8 cellular contexts compared by ENCODE assay signal in the genomic region with DNA sequence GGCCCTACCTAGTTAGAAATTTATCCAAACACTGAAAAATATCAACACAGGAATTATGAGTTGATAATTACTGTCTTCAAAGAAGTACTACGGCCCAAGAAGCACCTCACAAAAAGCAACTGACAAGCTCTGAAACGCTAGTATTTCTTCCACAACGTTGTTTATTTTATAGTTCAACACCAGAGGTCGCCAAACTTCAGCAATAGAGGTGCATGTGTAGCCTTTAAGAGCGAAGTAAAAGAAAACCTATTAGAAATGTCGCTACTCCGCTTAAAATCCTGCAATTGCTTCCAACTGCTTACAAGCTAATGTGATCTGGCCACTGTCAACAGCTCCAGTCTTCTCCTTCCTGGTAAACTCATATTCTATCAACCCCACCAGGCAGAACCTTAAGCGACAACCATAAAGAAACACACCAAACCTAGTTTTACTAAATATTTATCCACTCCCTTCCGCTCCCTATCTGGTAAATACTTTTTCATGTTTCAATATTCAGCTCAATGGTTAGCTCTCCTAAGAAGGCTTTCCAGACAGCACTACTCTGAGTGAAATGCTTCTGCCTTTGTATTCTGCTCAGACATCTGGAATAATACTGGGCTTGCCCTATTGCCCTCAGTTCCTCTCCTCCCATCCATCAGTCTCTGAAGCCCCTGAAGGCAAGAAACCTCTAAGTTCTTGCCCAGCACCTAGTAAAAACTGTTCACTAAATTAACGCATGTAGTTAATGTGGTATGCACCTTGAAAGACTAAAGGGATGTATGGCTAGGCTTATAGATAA.
A peak's percentile ranks its signal among the peaks of the same experiment; 100 is the strongest.
DNase-seq lines count a peak whose midpoint lies in the region; FAIRE-seq and TF ChIP-seq lines count a peak whose summit lies in the region.

No MANE protein-coding gene starts in this region.

- FAIRE-seq in islet of Langerhans (lab: Jason Lieb, UNC), result peak; percentile 92

- peak; percentile 52 for DNase-seq in AG09319 (ENCODE audit: extremely low read depth, low read depth)
- DNase-seq in GM13976 (ENCODE audit: low spot score), result peak; percentile 5
- peak; percentile 54 for DNase-seq in LNCaP clone FGC (ENCODE audit: low read depth)
- peak; percentile 30 to 34 for DNase-seq in SHP77 (lab: John Stamatoyannopoulos, UW)
- DNase-seq in T47D (ENCODE audit: low read depth in 1 of 2, low spot score in 1 of 2), result peak; percentile 15 to 81
- peak; percentile 8 for DNase-seq in stimulated activated CD4-positive, alpha-beta T cell treated with anti-CD3 and anti-CD28 coated beads, Interleukin-4, amount 100 ng/mL, for 1 hour
- no peak for DNase-seq in DMS153 treated with DMSO at 0.1 percent for 48 hours (lab: John Stamatoyannopoulos, UW; ENCODE audit: unreplicated experiment)

- no peak overlapping the region for H3K4me3 ChIP-seq in LNCaP clone FGC (ENCODE audit: low read depth, low read length)

- TF ChIP-seq CTCF in AG09319 (IDR thresholded peaks at IDR 0.05; ENCODE audit: low read depth, low read length), result peak; percentile 61
- TF ChIP-seq CTCF in GM13976 (IDR thresholded peaks at IDR 0.05; ENCODE audit: borderline replicate concordance, control extremely low read depth, extremely low read depth, insufficient read depth, missing control alignments), result peak; percentile 27
- peak; percentile 60 for TF ChIP-seq CTCF in LNCaP clone FGC (IDR thresholded peaks at IDR 0.05; ENCODE audit: control insufficient read depth, extremely low read depth, insufficient read depth)

- in situ Hi-C loops in GM13976 (cut with MboI; ENCODE audit: low sequenced_read_pairs, unreplicated experiment), result loop anchor here (10.0 kb wide), 1 partner anchor 293 kb away; no protein-coding TSS in a partner anchor
- in situ Hi-C loops in T47D (cut with HindIII; ENCODE audit: low pct_unique_long_range_greater_than_20kb, low sequenced_read_pairs), result no loop called here
